ENCODE assay signal across 35 cellular contexts in genomic region chr17:27083408-27084185, GRCh38.
"Had no signal": no experiment of that assay in that cellular context is flagged by ENCODE, and none has a peak within 500 bp of the region (broad histone marks: within the 10 kb centered on the region; RNA-seq: fewer than 3 reads in every experiment).

No MANE protein-coding gene starts in this region.

- H3K27me3 Mint-ChIP-seq: activated CD4-positive, alpha-beta T cell treated with anti-CD3 and anti-CD28 coated beads, Interleukin-2, amount 10 ng/mL, durations not matched to agents 24 days and 14 days; activated CD8-positive, alpha-beta T cell treated with anti-CD3 and anti-CD28 coated beads for 36 hours; activated naive CD4-positive, alpha-beta T cell treated with anti-CD3 and anti-CD28 coated beads, Interleukin-2, amount 10 ng/mL, durations not matched to agents 7 days and 5 days; activated naive CD8-positive, alpha-beta T cell treated with anti-CD3 and anti-CD28 coated beads, Interleukin-2, amount 10 ng/mL, durations not matched to agents 7 days and 5 days had no signal

- H3K4me1 ChIP-seq: ascending aorta had no signal

- ATAC-seq: activated CD8-positive, alpha-beta T cell treated with anti-CD3 and anti-CD28 coated beads for 36 hours; activated naive CD8-positive, alpha-beta T cell treated with anti-CD3 and anti-CD28 coated beads, Interleukin-2, amount 50 U/mL, for 24 hours had no signal

- H3K36me3 Mint-ChIP-seq: activated CD4-positive, alpha-beta memory T cell treated with anti-CD3 and anti-CD28 coated beads for 36 hours; activated naive CD4-positive, alpha-beta T cell treated with anti-CD3 and anti-CD28 coated beads, Interleukin-2, amount 10 ng/mL, durations not matched to agents 7 days and 5 days; activated naive CD4-positive, alpha-beta T cell treated with anti-CD3 and anti-CD28 coated beads, Interleukin-2, amount 50 U/mL, for 24 hours; activated naive CD8-positive, alpha-beta T cell; activated naive CD8-positive, alpha-beta T cell treated with anti-CD3 and anti-CD28 coated beads, Interleukin-2, amount 10 ng/mL, durations not matched to agents 7 days and 5 days; brain had no signal

- DNase-seq: activated B cell treated with CpG ODN at 0.5 μM for 24 hours; activated CD4-positive, alpha-beta memory T cell treated with anti-CD3 and anti-CD28 coated beads for 36 hours; activated CD4-positive, alpha-beta T cell treated with anti-CD3 and anti-CD28 coated beads for 4 hours; activated CD4-positive, alpha-beta T cell treated with anti-CD3 and anti-CD28 coated beads, Interleukin-2, amount 10 ng/mL, durations not matched to agents 24 days and 14 days; activated CD4-positive, alpha-beta T cell treated with anti-CD3 and anti-CD28 coated beads, Interleukin-2, amount 50 U/mL, for 1 hour; activated CD4-positive, alpha-beta T cell treated with anti-CD3 and anti-CD28 coated beads, Interleukin-2, amount 50 U/mL, for 4 hours; activated CD4-positive, CD25-positive, alpha-beta regulatory T cell treated with anti-CD3 and anti-CD28 coated beads, Interleukin-2, amount 50 U/mL, for 72 hours; activated CD8-positive, alpha-beta memory T cell treated with anti-CD3 and anti-CD28 coated beads, Interleukin-2, amount 50 U/mL, for 4 hours; activated CD8-positive, alpha-beta T cell treated with anti-CD3 and anti-CD28 coated beads for 36 hours; activated effector memory CD4-positive, alpha-beta T cell treated with Interleukin-2 at 50 U/mL for 16 hours; activated gamma-delta T cell; activated naive CD4-positive, alpha-beta T cell treated with anti-CD3 and anti-CD28 coated beads, Interleukin-2, amount 10 ng/mL, durations not matched to agents 7 days and 5 days; activated naive CD4-positive, alpha-beta T cell treated with Interleukin-2 at 50 U/mL for 16 hours; activated naive CD8-positive, alpha-beta T cell treated with anti-CD3 and anti-CD28 coated beads, Interleukin-2, amount 10 ng/mL, durations not matched to agents 7 days and 5 days; activated naive CD8-positive, alpha-beta T cell treated with anti-CD3 and anti-CD28 coated beads, Interleukin-2, amount 50 U/mL, for 24 hours; activated T-cell treated with anti-CD3 and anti-CD28 coated beads for 4 hours; activated T-cell treated with anti-CD3 and anti-CD28 coated beads, Interleukin-2, amount 50 U/mL, for 1 hour; activated T-cell treated with anti-CD3 and anti-CD28 coated beads, Interleukin-2, amount 50 U/mL, for 48 hours; amygdala; anterior cingulate cortex; caudate nucleus; cerebellar nuclear complex; T-helper 1 cell; T-helper 2 cell; T-helper 9 cell had no signal

- H3K36me3 ChIP-seq: ascending aorta, cardiac muscle cell had no signal

- H3K9me3 ChIP-seq: ascending aorta had no signal

- H3K4me3 Mint-ChIP-seq: activated B cell treated with CpG ODN at 0.5 μM for 24 hours; activated CD4-positive, alpha-beta memory T cell treated with anti-CD3 and anti-CD28 coated beads for 36 hours; activated CD4-positive, alpha-beta T cell treated with anti-CD3 and anti-CD28 coated beads, Interleukin-2, amount 10 ng/mL, durations not matched to agents 24 days and 14 days; activated CD8-positive, alpha-beta T cell treated with anti-CD3 and anti-CD28 coated beads for 36 hours; activated naive CD4-positive, alpha-beta T cell treated with anti-CD3 and anti-CD28 coated beads, Interleukin-2, amount 10 ng/mL, durations not matched to agents 7 days and 5 days; activated naive CD4-positive, alpha-beta T cell treated with anti-CD3 and anti-CD28 coated beads, Interleukin-2, amount 50 U/mL, for 24 hours; activated naive CD8-positive, alpha-beta T cell; activated naive CD8-positive, alpha-beta T cell treated with anti-CD3 and anti-CD28 coated beads, Interleukin-2, amount 10 ng/mL, durations not matched to agents 7 days and 5 days; activated naive CD8-positive, alpha-beta T cell treated with anti-CD3 and anti-CD28 coated beads, Interleukin-2, amount 50 U/mL, for 24 hours; brain; central memory CD8-positive, alpha-beta T cell; T-helper 1 cell treated with Interleukin-12 subunit alpha and Interleukin-12 subunit beta and Interleukin-4 antibody, amounts not matched to agents 30 μg/mL and 1 μg/mL, for 36 hours; T-helper 2 cell treated with Interferon-gamma antibody and Interleukin-4, amounts not matched to agents 5 μg/mL and 100 μg/mL, for 36 hours had no signal

- H3K4me1 Mint-ChIP-seq: activated B cell treated with CpG ODN at 0.5 μM for 24 hours; activated CD4-positive, alpha-beta T cell treated with anti-CD3 and anti-CD28 coated beads, Interleukin-2, amount 10 ng/mL, durations not matched to agents 24 days and 14 days; activated naive CD4-positive, alpha-beta T cell treated with anti-CD3 and anti-CD28 coated beads, Interleukin-2, amount 10 ng/mL, durations not matched to agents 7 days and 5 days; activated naive CD4-positive, alpha-beta T cell treated with anti-CD3 and anti-CD28 coated beads, Interleukin-2, amount 50 U/mL, for 24 hours; activated naive CD8-positive, alpha-beta T cell treated with anti-CD3 and anti-CD28 coated beads, Interleukin-2, amount 10 ng/mL, durations not matched to agents 7 days and 5 days; activated naive CD8-positive, alpha-beta T cell treated with anti-CD3 and anti-CD28 coated beads, Interleukin-2, amount 50 U/mL, for 24 hours; brain; central memory CD8-positive, alpha-beta T cell had no signal

- H3K27me3 ChIP-seq: ascending aorta, cardiac muscle cell had no signal

- H3K9me3 Mint-ChIP-seq: activated B cell treated with CpG ODN at 0.5 μM for 24 hours; activated CD4-positive, alpha-beta memory T cell treated with anti-CD3 and anti-CD28 coated beads for 36 hours; activated CD4-positive, alpha-beta T cell treated with anti-CD3 and anti-CD28 coated beads, Interleukin-2, amount 10 ng/mL, durations not matched to agents 24 days and 14 days; activated CD8-positive, alpha-beta T cell treated with anti-CD3 and anti-CD28 coated beads for 36 hours; activated naive CD4-positive, alpha-beta T cell treated with anti-CD3 and anti-CD28 coated beads, Interleukin-2, amount 10 ng/mL, durations not matched to agents 7 days and 5 days; activated naive CD4-positive, alpha-beta T cell treated with anti-CD3 and anti-CD28 coated beads, Interleukin-2, amount 50 U/mL, for 24 hours; activated naive CD8-positive, alpha-beta T cell treated with anti-CD3 and anti-CD28 coated beads, Interleukin-2, amount 10 ng/mL, durations not matched to agents 7 days and 5 days; activated naive CD8-positive, alpha-beta T cell treated with anti-CD3 and anti-CD28 coated beads, Interleukin-2, amount 50 U/mL, for 24 hours; activated T-helper 2 cell treated with anti-CD3 and anti-CD28 coated beads, Interferon-gamma antibody, Interleukin-2, Interleukin-4, amounts not matched to agents 10 μg/mL and 5 μg/mL and 100 μg/mL, durations not matched to agents 14 hours and 24 hours and 36 hours; T-helper 2 cell treated with Interferon-gamma antibody and Interleukin-4, amounts not matched to agents 5 μg/mL and 100 μg/mL, for 36 hours had no signal

- H3K4me3 ChIP-seq: ascending aorta, cardiac muscle cell had no signal

- H3K27ac ChIP-seq: ascending aorta, cardiac muscle cell, VCaP had no signal
